1 cellular context compared by ENCODE assay signal in genomic region chr12:45990468-45991288, GRCh38.
TF ChIP-seq lines count a peak whose summit lies in the region.

TSS of gene SCAF11 (minus strand) at chr12:45990574. CDS start at chr12:45964167, 26,407 bp downstream.

TF ChIP-seq in HepG2, 621 proteins besides CTCF, POLR2A, EP300 and RAD21 (continued from another document and continues in another):
- TF ChIP-seq ZBED4 (CRISPR knock-in tag; IDR thresholded peaks at IDR 0.05; ENCODE audit: borderline replicate concordance) (0 out of 2 replicates have a peak, but pooled peaks have one; percentile 25), ZNF543 (CRISPR knock-in tag; IDR thresholded peaks at IDR 0.05) (no peak), NBN (conservative IDR thresholded peaks at IDR 0.05) (no peak), ETV6 (CRISPR knock-in tag; conservative IDR thresholded peaks at IDR 0.05) (peak; percentile 62; the same call in 1 of the 2 replicates), ZNF713 (CRISPR knock-in tag; IDR thresholded peaks at IDR 0.05) (peak; percentile 63; the same call in 1 of the 2 replicates), POLR2G (IDR thresholded peaks at IDR 0.05; ENCODE audit: low read depth, low read length) (peak; percentile 93), ZNF580 (CRISPR knock-in tag; IDR thresholded peaks at IDR 0.05; ENCODE audit: borderline replicate concordance, low read depth) (peak; percentile 90; the same call in 1 of the 2 replicates), THAP9 (CRISPR knock-in tag; IDR thresholded peaks at IDR 0.05; ENCODE audit: borderline replicate concordance) (peak; percentile 79; the same call in 1 of the 2 replicates), MAX (IDR thresholded peaks at IDR 0.05) (peak; percentile 99), ZNF644 (CRISPR knock-in tag; IDR thresholded peaks at IDR 0.05; ENCODE audit: low read depth) (no peak; the same call in 1 of the 2 replicates), CSRNP1 (CRISPR knock-in tag; IDR thresholded peaks at IDR 0.05) (peak; percentile 96), XRCC5 (optimal IDR thresholded peaks at IDR 0.05; ENCODE audit: low read length) (peak; percentile 85), SOX5 (CRISPR knock-in tag; IDR thresholded peaks at IDR 0.05; ENCODE audit: borderline replicate concordance) (peak; percentile 80), MLLT10 (CRISPR knock-in tag; IDR thresholded peaks at IDR 0.05) (no peak), TCF7L2 (IDR thresholded peaks at IDR 0.05; ENCODE audit: low read depth, low read length) (no peak), TSC22D2 (CRISPR knock-in tag; IDR thresholded peaks at IDR 0.05; ENCODE audit: borderline replicate concordance) (peak; percentile 90; the same call in 1 of the 2 replicates), ATF6 (CRISPR knock-in tag; conservative IDR thresholded peaks at IDR 0.05) (no peak; the same call in 1 of the 2 replicates), ZNF605 (CRISPR knock-in tag; IDR thresholded peaks at IDR 0.05) (peak; percentile 90), TP53 (CRISPR knock-in tag; conservative IDR thresholded peaks at IDR 0.05) (0 out of 2 replicates have a peak, but pooled peaks have one; percentile 64), DMAP1 (CRISPR knock-in tag; IDR thresholded peaks at IDR 0.05) (peak; percentile 95), ATAD3A (CRISPR knock-in tag; IDR thresholded peaks at IDR 0.05) (no peak; the same call in 1 of the 2 replicates), NCOA5 (CRISPR knock-in tag; IDR thresholded peaks at IDR 0.05) (peak; percentile 80; the same call in 1 of the 2 replicates), ZNF781 (CRISPR knock-in tag; IDR thresholded peaks at IDR 0.05; ENCODE audit: borderline replicate concordance, not compliant biosample characterization) (no peak), ZNF503 (CRISPR knock-in tag; IDR thresholded peaks at IDR 0.05) (peak; percentile 63; the same call in 1 of the 2 replicates), REPIN1 (CRISPR knock-in tag; IDR thresholded peaks at IDR 0.05; ENCODE audit: borderline replicate concordance, low read depth) (peak; percentile 99), ZNF678 (CRISPR knock-in tag; IDR thresholded peaks at IDR 0.05) (peak; percentile 51; the same call in 1 of the 2 replicates), THAP7 (CRISPR knock-in tag; IDR thresholded peaks at IDR 0.05) (peak; percentile 94; the same call in 1 of the 2 replicates), ZNF432 (CRISPR knock-in tag; IDR thresholded peaks at IDR 0.05; ENCODE audit: borderline replicate concordance) (no peak), ZBTB34 (CRISPR knock-in tag; IDR thresholded peaks at IDR 0.05) (peak; percentile 12; the same call in 1 of the 2 replicates), ELF1 (CRISPR knock-in tag; IDR thresholded peaks at IDR 0.05) (peak; percentile 73; the same call in 1 of the 2 replicates), PRPF4 (IDR thresholded peaks at IDR 0.05; ENCODE audit: low read depth, low read length, poor library complexity, severe bottlenecking) (no peak), CEBPZ (IDR thresholded peaks at IDR 0.05; ENCODE audit: low read length) (no peak), ZBTB33 (CRISPR knock-in tag; IDR thresholded peaks at IDR 0.05) (peak; percentile 81; the same call in 1 of the 2 replicates), STAG1 (CRISPR knock-in tag; IDR thresholded peaks at IDR 0.05) (peak; percentile 80), ZNF598 (CRISPR knock-in tag; IDR thresholded peaks at IDR 0.05; ENCODE audit: borderline replicate concordance) (peak; percentile 65; the same call in 1 of the 2 replicates), SRY (CRISPR knock-in tag; IDR thresholded peaks at IDR 0.05) (peak; percentile 44)
